ENCODE assay signal across 18 cellular contexts in genomic region chr13:31380728-31381127, GRCh38.
"Had no signal": no experiment of that assay in that cellular context is flagged by ENCODE, and none has a peak within 500 bp of the region (broad histone marks: within the 10 kb centered on the region; RNA-seq: fewer than 3 reads in every experiment).

No MANE protein-coding gene starts in this region.

- ATAC-seq: activated CD8-positive, alpha-beta T cell treated with anti-CD3 and anti-CD28 coated beads, Interleukin-2, amount 10 ng/mL, durations not matched to agents 7 days and 5 days; foreskin keratinocyte; left ventricle myocardium superior; natural killer cell had no signal

- DNase-seq: activated CD4-positive, alpha-beta T cell treated with anti-CD3 and anti-CD28 coated beads for 4 hours; activated CD8-positive, alpha-beta memory T cell treated with anti-CD3 and anti-CD28 coated beads, Interleukin-2, amount 50 U/mL, for 4 hours; activated CD8-positive, alpha-beta T cell treated with anti-CD3 and anti-CD28 coated beads, Interleukin-2, amount 10 ng/mL, durations not matched to agents 7 days and 5 days; activated gamma-delta T cell; activated T-cell treated with anti-CD3 and anti-CD28 coated beads, Interleukin-2, amount 50 U/mL, for 48 hours; amniotic stem cell; caudate nucleus; effector CD4-positive, alpha-beta T cell; foreskin keratinocyte; glutamatergic neuron; kidney glomerular epithelial cell; left ventricle myocardium superior; mesenchymal stem cell; natural killer cell; stimulated activated CD4-positive, alpha-beta T cell treated with anti-CD3 and anti-CD28 coated beads, Interleukin-12 subunit alpha, Interleukin-12 subunit beta, amount 100 ng/mL, for 4 hours; stimulated activated CD4-positive, alpha-beta T cell treated with anti-CD3 and anti-CD28 coated beads, Interleukin-2, amount 100 ng/mL, for 24 hours; T-helper 2 cell had no signal

- H3K9me3 Mint-ChIP-seq: natural killer cell had no signal

- H3K27me3 ChIP-seq: foreskin keratinocyte had no signal

- H3K27ac Mint-ChIP-seq: activated CD8-positive, alpha-beta T cell treated with anti-CD3 and anti-CD28 coated beads, Interleukin-2, amount 10 ng/mL, durations not matched to agents 7 days and 5 days; activated naive CD8-positive, alpha-beta T cell; natural killer cell had no signal

- H3K27ac ChIP-seq: foreskin keratinocyte had no signal

- H3K36me3 Mint-ChIP-seq: activated naive CD8-positive, alpha-beta T cell; natural killer cell had no signal

- H3K4me1 Mint-ChIP-seq: natural killer cell had no signal

- H3K4me3 Mint-ChIP-seq: activated CD8-positive, alpha-beta T cell treated with anti-CD3 and anti-CD28 coated beads, Interleukin-2, amount 10 ng/mL, durations not matched to agents 7 days and 5 days; activated naive CD8-positive, alpha-beta T cell; natural killer cell had no signal

- H3K4me1 ChIP-seq: foreskin keratinocyte had no signal
